Comparison of ENCODE assay signal across 16 cellular contexts in the genomic region with DNA sequence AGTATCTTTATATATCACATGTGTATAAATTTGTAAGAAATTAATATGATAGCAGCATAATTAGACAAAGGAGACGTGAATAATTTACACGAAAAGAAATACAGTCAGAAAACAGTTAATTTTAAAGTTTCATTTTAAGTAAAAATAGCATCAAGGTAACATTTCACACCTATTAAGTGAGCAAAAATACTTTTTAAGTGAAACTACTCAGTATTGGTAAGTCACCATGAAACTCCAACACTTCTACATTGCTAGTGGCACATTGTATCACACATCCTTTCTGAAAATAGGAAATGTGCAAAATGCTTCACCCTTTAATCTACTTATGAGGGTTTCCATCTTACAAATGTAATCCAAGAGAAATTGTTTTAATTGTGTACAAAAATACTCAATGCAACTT.
A peak's percentile ranks its signal among the peaks of the same experiment; 100 is the strongest.
DNase-seq lines count a peak whose midpoint lies in the region; ATAC-seq and TF ChIP-seq lines count a peak whose summit lies in the region.
"Had no signal": no experiment of that assay in that cellular context is flagged by ENCODE, and none has a peak within 500 bp of the region (broad histone marks: within the 10 kb centered on the region; RNA-seq: fewer than 3 reads in every experiment).

No MANE protein-coding gene starts in this region.

- peak overlapping the region; percentile 56; the same call in 1 of the 2 replicates for H3K56ac ChIP-seq in IMR-90 (ENCODE audit: extremely low read depth, insufficient read depth, low read length)

- peak overlapping the region; percentile 95 for H3K4ac ChIP-seq in IMR-90 (ENCODE audit: low read depth, low read length)

- no peak for DNase-seq in IMR-90
- no peak for DNase-seq in RWPE2 (ENCODE audit: low spot score)
- DNase-seq in heart left ventricle = no peak
- DNase-seq in cerebellar cortex (ENCODE audit: low spot score) = no peak
- DNase-seq: CD8-positive, alpha-beta T cell; COR-L47; DMS153; DND-41; GF-D8; KBM-7 had no signal

- H2AK5ac ChIP-seq in IMR-90 (ENCODE audit: low read depth, low read length) = peak overlapping the region; percentile 65; the same call in 1 of the 2 replicates

- H3K27me3 ChIP-seq in DOHH2 (ENCODE audit: control insufficient read depth, low read length) (no peaks in the 10 kb centered on the region), IMR-90 (ENCODE audit: control insufficient read depth, insufficient read depth, low read length) (no peaks in the 10 kb centered on the region), RWPE2 (ENCODE audit: insufficient read depth, poor library complexity, severe bottlenecking) (no peaks in the 10 kb centered on the region), heart left ventricle (no peaks in the 10 kb centered on the region)

- BruUV-seq in IMR-90 (replicated peaks; lab: Mats Ljungman, UMichigan) = no TSS peak

- H4K5ac ChIP-seq in IMR-90 (ENCODE audit: low read depth, low read length) = peak overlapping the region; percentile 96

- POLR2A ChIA-PET in IMR-90 (lab: Charles Lee; ENCODE audit: unreplicated experiment) = no interaction called here

- no peaks in the 10 kb centered on the region for H3K9me2 ChIP-seq in DOHH2 (replicated peaks; ENCODE audit: control insufficient read depth, low read length)

- no peak for TF ChIP-seq RAD21 in IMR-90 (IDR thresholded peaks at IDR 0.05; ENCODE audit: low read length)

- H3K9me3 ChIP-seq in DOHH2 (ENCODE audit: control insufficient read depth, insufficient read depth, low read length) = no peaks in the 10 kb centered on the region
- no peaks in the 10 kb centered on the region for H3K9me3 ChIP-seq in IMR-90 (ENCODE audit: control insufficient read depth, insufficient read depth, low read length)
- H3K9me3 ChIP-seq in RWPE2 (ENCODE audit: severe bottlenecking) = no peaks in the 10 kb centered on the region
- no peaks in the 10 kb centered on the region for H3K9me3 ChIP-seq in heart left ventricle
- H3K9me3 ChIP-seq: HAP-1 had no signal

- no peak overlapping the region for H2AK9ac ChIP-seq in IMR-90 (replicated peaks; ENCODE audit: low read depth, low read length, poor library complexity)

- peak overlapping the region; percentile 86; the same call in 1 of the 2 replicates for H3K23ac ChIP-seq in IMR-90 (ENCODE audit: low read depth, low read length)

- H3K14ac ChIP-seq in IMR-90 (replicated peaks; ENCODE audit: low read depth, low read length) = peak overlapping the region; percentile 93

- TF ChIP-seq CTCF in DOHH2 (IDR thresholded peaks at IDR 0.05; ENCODE audit: low read depth, low read length, poor library complexity, severe bottlenecking) = no peak
- TF ChIP-seq CTCF in IMR-90 (conservative IDR thresholded peaks at IDR 0.05; ENCODE audit: low read depth, low read length) = no peak
- TF ChIP-seq CTCF in RWPE2 (IDR thresholded peaks at IDR 0.05; ENCODE audit: poor library complexity, severe bottlenecking) = no peak
- TF ChIP-seq CTCF in heart left ventricle (IDR thresholded peaks at IDR 0.05) = no peak

- dilution Hi-C loops in IMR-90 (cut with HindIII; ENCODE audit: low sequenced_read_pairs, unreplicated experiment) = no loop called here

- no peaks in the 10 kb centered on the region for H3K79me2 ChIP-seq in DOHH2 (ENCODE audit: control insufficient read depth, low read length)

- peak overlapping the region; percentile 89 for H3K18ac ChIP-seq in IMR-90 (ENCODE audit: low read depth, low read length)

- H4K8ac ChIP-seq in IMR-90 (ENCODE audit: low read depth in 2 of 2, low read length in 2 of 2) = peak overlapping the region; percentile 85 to 95

- H2BK5ac ChIP-seq in IMR-90 (ENCODE audit: low read depth, low read length, poor library complexity, severe bottlenecking) = peak overlapping the region; percentile 97

- intact Hi-C loops in IMR-90 (cut with micrococcal nuclease) = no loop called here
- intact Hi-C loops in heart left ventricle (cut with DNase I) = loop anchor here in 6 of 10 donors (5.0 to 10.0 kb wide), 4 partner anchors 288 to 885 kb away; partner anchors contain the start of gene EPAS1 (in 1 of the 6)

- H3K4me1 ChIP-seq in DOHH2 (ENCODE audit: control insufficient read depth, low read length) = peaks cover 24% of the 10 kb centered on the region
- peaks cover 30% of the 10 kb centered on the region for H3K4me1 ChIP-seq in IMR-90 (ENCODE audit: control insufficient read depth, insufficient read depth, low read length)
- H3K4me1 ChIP-seq in RWPE2 (ENCODE audit: insufficient read depth, poor library complexity, severe bottlenecking) = peaks cover 22% of the 10 kb centered on the region
- H3K4me1 ChIP-seq in heart left ventricle = peaks cover 0 to 11% (median 0%) of the 10 kb centered on the region in 12 donors
- H3K4me1 ChIP-seq: HAP-1 had no signal

- H2BK120ac ChIP-seq in IMR-90 (ENCODE audit: low read depth, low read length) = peak overlapping the region; percentile 98

- no CpG with 5 or more reads among the region's 2 CpGs for WGBS in IMR-90 (ENCODE audit: extremely low coverage in 2 of 2, insufficient read length in 1 of 2), 2 experiments
- WGBS in heart left ventricle, 4 donors = 91 to 97% (median 92%) methylated on average over 2 of the region's 2 CpGs

- peaks cover 15% of the 10 kb centered on the region for H3K9me1 ChIP-seq in IMR-90 (ENCODE audit: insufficient read depth, low read length)

- H4K20me1 ChIP-seq in DOHH2 (ENCODE audit: control insufficient read depth, insufficient read depth, low read depth, low read length) = no peaks in the 10 kb centered on the region
- no peaks in the 10 kb centered on the region for H4K20me1 ChIP-seq in IMR-90 (ENCODE audit: insufficient read depth, low read length)

- H3F3A ChIP-seq in DOHH2 (ENCODE audit: control insufficient read depth, insufficient read depth) = no peaks in the 10 kb centered on the region

- in situ Hi-C loops in IMR-90 (cut with MboI; ENCODE audit: low sequenced_read_pairs) = loop anchor here (25.0 kb wide), 1 partner anchor 353 kb away; no protein-coding TSS in a partner anchor

- CTCF ChIA-PET in IMR-90 (lab: Yijun Ruan, JAX) = no interaction called here

- H3K79me1 ChIP-seq in IMR-90 (ENCODE audit: low read depth in 1 of 2, low read length in 2 of 2) = peaks cover 8 to 37% of the 10 kb centered on the region in 2 experiments

- H3K4me2 ChIP-seq in DOHH2 (ENCODE audit: low read length) (peak overlapping the region; percentile 33; the same call in 1 of the 2 replicates), IMR-90 (ENCODE audit: low read depth, low read length) (peak overlapping the region; percentile 46; the same call in 1 of the 2 replicates)

- H4K91ac ChIP-seq in IMR-90 (ENCODE audit: insufficient read depth, low read depth, low read length) = peak overlapping the region; percentile 89

- no peak for TF ChIP-seq POLR2A in IMR-90 (IDR thresholded peaks at IDR 0.05; ENCODE audit: low read depth, low read length)
- no peak for TF ChIP-seq POLR2A in heart left ventricle (IDR thresholded peaks at IDR 0.05)

- no peak overlapping the region for H2AFZ ChIP-seq in IMR-90 (replicated peaks; ENCODE audit: low read length, poor library complexity)

- H3K27ac ChIP-seq in DOHH2 (ENCODE audit: low read depth, low read length) (peak overlapping the region; percentile 20; the same call in 1 of the 2 replicates), IMR-90 (ENCODE audit: insufficient read depth, low read length) (peak overlapping the region; percentile 70; the same call in 1 of the 2 replicates), RWPE2 (ENCODE audit: poor library complexity, severe bottlenecking) (peak overlapping the region; percentile 56), heart left ventricle (no peak overlapping the region)
- H3K27ac ChIP-seq: 22Rv1 had no signal

- H3K4me3 ChIP-seq in DOHH2 (ENCODE audit: low read length) (no peak overlapping the region), IMR-90 (ENCODE audit: insufficient read depth, low read depth, low read length) (no peak overlapping the region), RWPE2 (ENCODE audit: severe bottlenecking) (no peak overlapping the region), heart left ventricle (no peak overlapping the region)
- H3K4me3 ChIP-seq: HAP-1 had no signal

- H2BK15ac ChIP-seq in IMR-90 (ENCODE audit: low read depth, low read length) = peak overlapping the region; percentile 75; the same call in 1 of the 3 replicates

- peak overlapping the region; percentile 14; the same call in 1 of the 2 replicates for H3K9ac ChIP-seq in IMR-90 (ENCODE audit: low read depth, low read length)

- ATAC-seq in GM19351 (IDR thresholded peaks at IDR 0.05; ENCODE audit: unreplicated experiment) (peak; percentile 47), IMR-90 (ENCODE audit: low read depth) (no peak), RWPE2 (ENCODE audit: low read depth) (no peak), GM18868 (IDR thresholded peaks at IDR 0.05; ENCODE audit: unreplicated experiment) (no peak), heart left ventricle (no peak), HG03039 (IDR thresholded peaks at IDR 0.05; ENCODE audit: unreplicated experiment) (no peak)
- ATAC-seq: CD8-positive, alpha-beta T cell had no signal

- H2BK20ac ChIP-seq in IMR-90 (ENCODE audit: low read depth, low read length) = peak overlapping the region; percentile 93; the same call in 1 of the 2 replicates

- H3K36me3 ChIP-seq in DOHH2 (ENCODE audit: control insufficient read depth, low read length) (no peaks in the 10 kb centered on the region), IMR-90 (ENCODE audit: control insufficient read depth, insufficient read depth, low read length) (peaks cover 16% of the 10 kb centered on the region), RWPE2 (ENCODE audit: low read depth) (0 out of 2 replicates have a peak, but pooled peaks cover 5% of the 10 kb centered on the region), heart left ventricle (peaks cover 0 to 65% (median 31%) of the 10 kb centered on the region in 9 donors)
- H3K36me3 ChIP-seq: HAP-1 had no signal

TF ChIP-seq in IMR-90, 13 proteins besides CTCF, POLR2A, EP300 and RAD21 (continues in another document):
- TF ChIP-seq MAZ (IDR thresholded peaks at IDR 0.05; ENCODE audit: borderline replicate concordance, low read depth, low read length) = no peak
- no peak for TF ChIP-seq ELK1 (IDR thresholded peaks at IDR 0.05; ENCODE audit: borderline replicate concordance, low read depth, low read length)
- TF ChIP-seq CHD1 (IDR thresholded peaks at IDR 0.05; ENCODE audit: low read depth, low read length) = no peak

Comparison
In these comparisons a context has a peak if more than half of its experiments do, and no peak if none do; other contexts are left out.
1. H3K27ac ChIP-seq: peak in DOHH2 (single experiment), IMR-90 (single experiment) and RWPE2 (single experiment); none in heart left ventricle (0 of 12).